In the genomic region with DNA sequence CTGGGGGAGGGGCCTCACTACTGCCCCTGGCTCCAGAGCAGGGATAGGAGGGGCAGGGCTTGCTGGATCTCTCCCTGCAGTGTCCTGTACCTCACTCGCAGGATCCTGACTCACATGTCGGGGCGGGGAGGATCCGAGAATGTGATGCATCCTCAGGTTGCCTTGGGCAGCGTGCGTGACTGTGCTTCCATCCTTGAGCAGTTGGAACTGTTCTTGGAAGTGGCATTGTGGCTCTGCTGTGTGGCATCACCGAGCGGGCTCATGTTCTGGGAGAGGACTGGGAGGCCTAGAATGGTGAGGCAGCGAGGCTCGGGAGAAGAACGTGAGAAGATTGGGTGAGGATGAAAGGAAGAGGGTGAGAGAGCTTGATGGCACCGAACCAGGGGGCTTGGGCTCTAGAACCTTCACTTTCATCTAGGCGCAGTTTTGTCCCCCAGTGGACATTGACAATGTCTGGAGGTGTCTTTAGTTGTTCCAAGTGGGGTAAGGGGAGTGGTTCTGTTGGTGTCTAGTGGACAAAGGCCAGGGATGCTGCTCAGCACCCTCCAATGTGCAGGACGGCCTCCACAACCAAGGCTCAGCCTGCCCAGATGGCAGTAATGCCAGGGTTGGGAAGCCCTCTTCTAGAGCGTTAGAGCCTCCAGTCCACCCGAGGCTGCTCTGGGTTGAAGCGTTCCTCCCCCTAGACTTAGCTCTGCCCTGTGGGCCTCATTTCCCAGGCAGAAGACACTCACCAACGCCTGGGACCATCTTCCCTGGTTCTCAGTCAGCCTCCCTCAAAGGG, we compare ENCODE assay signal across 1 cellular context.
A peak's percentile ranks its signal among the peaks of the same experiment; 100 is the strongest.
TF ChIP-seq lines count a peak whose summit lies in the region.

No MANE protein-coding gene starts in this region.

TF ChIP-seq in HepG2, 621 proteins besides CTCF, POLR2A, EP300 and RAD21:
- peak; percentile 35 for TF ChIP-seq RBM22 (optimal IDR thresholded peaks at IDR 0.05; ENCODE audit: low read length)
- TF ChIP-seq ZNF841 (CRISPR knock-in tag; IDR thresholded peaks at IDR 0.05; ENCODE audit: borderline replicate concordance), result no peak
- peak; percentile 33 for TF ChIP-seq AGO2 (optimal IDR thresholded peaks at IDR 0.05; ENCODE audit: low read depth, low read length)
